Comparison of ENCODE assay signal across 1 cellular context in the genomic region with DNA sequence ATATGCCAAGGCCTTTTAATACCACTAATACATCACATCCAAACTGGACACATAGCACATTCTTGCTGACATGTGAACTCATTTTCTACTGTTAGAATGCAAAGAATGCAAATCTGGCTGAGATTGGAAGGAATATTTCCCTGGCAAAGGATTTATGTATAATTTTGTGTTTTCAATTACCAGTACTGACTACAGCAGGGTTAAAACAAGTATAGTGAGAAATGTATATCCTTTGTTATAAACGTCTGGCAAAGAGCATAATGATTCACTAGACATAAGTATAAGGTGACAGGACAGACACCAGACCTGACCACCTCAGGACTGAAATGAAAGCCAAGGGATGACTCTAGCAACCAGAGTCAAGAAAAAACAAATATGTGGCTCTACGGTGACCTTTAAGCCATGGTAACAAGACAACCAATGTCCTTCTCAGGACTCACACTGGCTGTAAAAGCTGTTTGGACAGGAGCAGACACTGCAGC.
TF ChIP-seq lines count a peak whose summit lies in the region.

No MANE protein-coding gene starts in this region.

TF ChIP-seq in SK-N-SH, 30 proteins besides CTCF, POLR2A, EP300 and RAD21 (continued from another document):
- TF ChIP-seq, protein P1, sequence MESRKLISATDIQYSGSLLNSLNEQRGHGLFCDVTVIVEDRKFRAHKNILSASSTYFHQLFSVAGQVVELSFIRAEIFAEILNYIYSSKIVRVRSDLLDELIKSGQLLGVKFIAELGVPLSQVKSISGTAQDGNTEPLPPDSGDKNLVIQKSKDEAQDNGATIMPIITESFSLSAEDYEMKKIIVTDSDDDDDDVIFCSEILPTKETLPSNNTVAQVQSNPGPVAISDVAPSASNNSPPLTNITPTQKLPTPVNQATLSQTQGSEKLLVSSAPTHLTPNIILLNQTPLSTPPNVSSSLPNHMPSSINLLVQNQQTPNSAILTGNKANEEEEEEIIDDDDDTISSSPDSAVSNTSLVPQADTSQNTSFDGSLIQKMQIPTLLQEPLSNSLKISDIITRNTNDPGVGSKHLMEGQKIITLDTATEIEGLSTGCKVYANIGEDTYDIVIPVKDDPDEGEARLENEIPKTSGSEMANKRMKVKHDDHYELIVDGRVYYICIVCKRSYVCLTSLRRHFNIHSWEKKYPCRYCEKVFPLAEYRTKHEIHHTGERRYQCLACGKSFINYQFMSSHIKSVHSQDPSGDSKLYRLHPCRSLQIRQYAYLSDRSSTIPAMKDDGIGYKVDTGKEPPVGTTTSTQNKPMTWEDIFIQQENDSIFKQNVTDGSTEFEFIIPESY (IDR thresholded peaks at IDR 0.05; ENCODE audit: borderline replicate concordance, low read depth): no peak
- TF ChIP-seq MXI1 (IDR thresholded peaks at IDR 0.05; ENCODE audit: low read depth, low read length): no peak
- TF ChIP-seq, protein P2, sequence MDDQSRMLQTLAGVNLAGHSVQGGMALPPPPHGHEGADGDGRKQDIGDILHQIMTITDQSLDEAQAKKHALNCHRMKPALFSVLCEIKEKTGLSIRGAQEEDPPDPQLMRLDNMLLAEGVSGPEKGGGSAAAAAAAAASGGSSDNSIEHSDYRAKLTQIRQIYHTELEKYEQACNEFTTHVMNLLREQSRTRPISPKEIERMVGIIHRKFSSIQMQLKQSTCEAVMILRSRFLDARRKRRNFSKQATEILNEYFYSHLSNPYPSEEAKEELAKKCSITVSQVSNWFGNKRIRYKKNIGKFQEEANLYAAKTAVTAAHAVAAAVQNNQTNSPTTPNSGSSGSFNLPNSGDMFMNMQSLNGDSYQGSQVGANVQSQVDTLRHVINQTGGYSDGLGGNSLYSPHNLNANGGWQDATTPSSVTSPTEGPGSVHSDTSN (IDR thresholded peaks at IDR 0.05): peak; percentile 75
